25 cellular contexts compared by ENCODE assay signal in the genomic region with DNA sequence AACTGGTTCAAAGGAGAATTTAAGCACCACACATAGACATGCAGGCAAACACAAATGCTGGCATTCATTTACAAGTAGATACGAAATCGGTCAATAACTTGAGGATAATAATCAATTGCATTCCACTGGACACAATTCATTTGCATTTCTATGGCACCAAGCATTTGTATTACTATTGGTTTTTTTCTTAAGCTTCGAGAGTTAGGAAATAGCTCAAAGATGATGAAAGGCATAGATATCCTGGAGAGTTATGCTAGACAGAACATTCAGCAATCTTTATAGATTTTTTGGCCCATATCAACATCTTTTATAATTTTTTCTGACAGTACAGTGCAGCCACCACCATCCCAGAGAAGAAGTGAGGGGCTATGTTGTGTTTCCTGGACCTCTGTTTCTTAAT.
A peak's percentile ranks its signal among the peaks of the same experiment; 100 is the strongest.
DNase-seq lines count a peak whose midpoint lies in the region; ATAC-seq and TF ChIP-seq lines count a peak whose summit lies in the region.
"Had no signal": no experiment of that assay in that cellular context is flagged by ENCODE, and none has a peak within 500 bp of the region (broad histone marks: within the 10 kb centered on the region; RNA-seq: fewer than 3 reads in every experiment).

No MANE protein-coding gene starts in this region.

- WGBS in esophagus muscularis mucosa: 92% methylated on average over 3 of the region's 3 CpGs

- DNase-seq in A673 (ENCODE audit: low spot score) (no peak), RWPE2 (ENCODE audit: low spot score) (no peak), esophagus muscularis mucosa (ENCODE audit: extremely low spot score) (no peak), neural progenitor cell (ENCODE audit: low spot score) (no peak), AML-193 (lab: John Stamatoyannopoulos, UW) (no peak), RPMI8226 (no peak)
- DNase-seq in activated CD8-positive, alpha-beta memory T cell treated with anti-CD3 and anti-CD28 coated beads, Interleukin-2, amount 50 U/mL, for 4 hours: no peak
- DNase-seq: activated CD4-positive, alpha-beta T cell treated with anti-CD3 and anti-CD28 coated beads for 48 hours; activated gamma-delta T cell treated with Interleukin-2 at 50 U/mL for 16 hours; activated T-cell treated with anti-CD3 and anti-CD28 coated beads, Interleukin-2, amount 50 U/mL, for 4 hours; C1 segment of cervical spinal cord; COR-L47; DMS79; effector memory CD4-positive, alpha-beta T cell; erythroblast; foreskin keratinocyte; heart right ventricle; mammary epithelial cell; NCI-H1436 treated with DMSO at 0.1 percent for 48 hours; NCI-H446 treated with DMSO at 0.1 percent for 48 hours; NCI-H82 had no signal

- H3K9me3 Mint-ChIP-seq in neural progenitor cell: peaks cover 2% of the 10 kb centered on the region

- peaks cover 20% of the 10 kb centered on the region for H3F3A ChIP-seq in neural progenitor cell (ENCODE audit: low read depth)

- peak overlapping the region; percentile 20 for H3K4me3 Mint-ChIP-seq in neural progenitor cell
- H3K4me3 Mint-ChIP-seq: activated T-cell treated with anti-CD3 and anti-CD28 coated beads, Interleukin-2, amount 50 U/mL, for 4 hours; stimulated activated naive CD8-positive, alpha-beta T cell treated with anti-CD3 and anti-CD28 coated beads, Interleukin-15, Interleukin-2, amounts not matched to agents 100 ng/mL and 50 ng/mL, for 24 hours had no signal

- H3K27ac Mint-ChIP-seq in neural progenitor cell: peak overlapping the region; percentile 98
- H3K27ac Mint-ChIP-seq: stimulated activated naive CD8-positive, alpha-beta T cell treated with anti-CD3 and anti-CD28 coated beads, Interleukin-15, Interleukin-2, amounts not matched to agents 100 ng/mL and 50 ng/mL, for 24 hours had no signal

- peaks cover 24% of the 10 kb centered on the region for H3K27me3 Mint-ChIP-seq in neural progenitor cell (ENCODE audit: insufficient read depth, low read depth)

- TF ChIP-seq POLR2A in esophagus muscularis mucosa (IDR thresholded peaks at IDR 0.05; ENCODE audit: low read depth): no peak

- H3K36me3 ChIP-seq in A673 (ENCODE audit: insufficient read depth, low read length, poor library complexity, severe bottlenecking) (no peaks in the 10 kb centered on the region), RWPE2 (ENCODE audit: low read depth) (no peaks in the 10 kb centered on the region), esophagus muscularis mucosa (no peaks in the 10 kb centered on the region), neural progenitor cell (no peaks in the 10 kb centered on the region)
- H3K36me3 ChIP-seq: HAP-1, heart right ventricle, WERI-Rb-1 had no signal

- H3K9ac ChIP-seq in neural progenitor cell: no peak overlapping the region

- peak overlapping the region; percentile 61 for H3K27ac ChIP-seq in A673 (ENCODE audit: low read depth, low read length, poor library complexity, severe bottlenecking)
- peak overlapping the region; percentile 77 for H3K27ac ChIP-seq in RWPE2 (ENCODE audit: poor library complexity, severe bottlenecking)
- peak overlapping the region; percentile 27 to 83 (median 78) for H3K27ac ChIP-seq in esophagus muscularis mucosa (replicated peaks in 1 of 4)
- H3K27ac ChIP-seq in neural progenitor cell: no peak overlapping the region
- H3K27ac ChIP-seq: WERI-Rb-1 had no signal

- CTCF ChIA-PET in A673 (lab: Charles Lee): no interaction called here

- TF ChIP-seq CTCF in A673 (conservative IDR thresholded peaks at IDR 0.05; ENCODE audit: low read depth, low read length) (no peak), RWPE2 (IDR thresholded peaks at IDR 0.05; ENCODE audit: poor library complexity, severe bottlenecking) (no peak), esophagus muscularis mucosa (IDR thresholded peaks at IDR 0.05) (no peak), neural progenitor cell (IDR thresholded peaks at IDR 0.05) (no peak)

- no peak overlapping the region for H2AFZ ChIP-seq in neural progenitor cell (replicated peaks)

- BruUV-seq in A673 (replicated peaks; lab: Mats Ljungman, UMichigan): no TSS peak

- H3K79me2 ChIP-seq in neural progenitor cell (ENCODE audit: low read depth): no peaks in the 10 kb centered on the region

- H3K4me2 ChIP-seq in neural progenitor cell: peak overlapping the region; percentile 55

- no peaks in the 10 kb centered on the region for H4K20me1 ChIP-seq in neural progenitor cell (ENCODE audit: low read depth)

- intact Hi-C loops in A673 (cut with micrococcal nuclease; ENCODE audit: unreplicated experiment): no loop called here
- intact Hi-C loops in esophagus muscularis mucosa (cut with DNase I): loop anchor here (5.0 kb wide), 1 partner anchor 94 kb away; no protein-coding TSS in a partner anchor

- H3K27me3 ChIP-seq in A673 (replicated peaks; ENCODE audit: insufficient read depth, low read depth, low read length, poor library complexity) (no peaks in the 10 kb centered on the region), RWPE2 (ENCODE audit: insufficient read depth, poor library complexity, severe bottlenecking) (no peaks in the 10 kb centered on the region), esophagus muscularis mucosa (no peaks in the 10 kb centered on the region), neural progenitor cell (no peaks in the 10 kb centered on the region)
- H3K27me3 ChIP-seq: foreskin keratinocyte had no signal

- no peaks in the 10 kb centered on the region for H3K36me3 Mint-ChIP-seq in neural progenitor cell

- H3K4me1 Mint-ChIP-seq in neural progenitor cell: peaks cover 45% of the 10 kb centered on the region

- ATAC-seq in RWPE2 (ENCODE audit: low read depth): no peak
- ATAC-seq in HG02678 (IDR thresholded peaks at IDR 0.05; ENCODE audit: unreplicated experiment): no peak
- ATAC-seq: activated T-cell treated with anti-CD3 and anti-CD28 coated beads, Interleukin-2, amount 50 U/mL, for 4 hours had no signal

- H3K9me3 ChIP-seq in A673 (ENCODE audit: low read depth, low read length, poor library complexity, severe bottlenecking): no peaks in the 10 kb centered on the region
- no peaks in the 10 kb centered on the region for H3K9me3 ChIP-seq in RWPE2 (ENCODE audit: severe bottlenecking)
- no peaks in the 10 kb centered on the region for H3K9me3 ChIP-seq in esophagus muscularis mucosa
- H3K9me3 ChIP-seq in neural progenitor cell (ENCODE audit: low read depth): no peaks in the 10 kb centered on the region
- H3K9me3 ChIP-seq: HAP-1 had no signal

- POLR2A ChIA-PET in A673 (lab: Charles Lee; ENCODE audit: low non-redundant PET): no interaction called here

- H3K4me1 ChIP-seq in A673 (ENCODE audit: insufficient read depth, low read length, poor library complexity, severe bottlenecking) (peaks cover 8% of the 10 kb centered on the region), RWPE2 (ENCODE audit: insufficient read depth, poor library complexity, severe bottlenecking) (peaks cover 21% of the 10 kb centered on the region), esophagus muscularis mucosa (peaks cover 3 to 38% (median 35%) of the 10 kb centered on the region in 4 donors), neural progenitor cell (peaks cover 22% of the 10 kb centered on the region)

- H3K4me3 ChIP-seq in A673 (ENCODE audit: low read depth, low read length, poor library complexity, severe bottlenecking) (no peak overlapping the region), RWPE2 (ENCODE audit: severe bottlenecking) (no peak overlapping the region), esophagus muscularis mucosa (no peak overlapping the region), neural progenitor cell (no peak overlapping the region)
- H3K4me3 ChIP-seq: HAP-1, heart right ventricle had no signal

- TF ChIP-seq EP300 in esophagus muscularis mucosa (IDR thresholded peaks at IDR 0.05): no peak
